Comparison of ENCODE assay signal across 23 cellular contexts in the genomic region with DNA sequence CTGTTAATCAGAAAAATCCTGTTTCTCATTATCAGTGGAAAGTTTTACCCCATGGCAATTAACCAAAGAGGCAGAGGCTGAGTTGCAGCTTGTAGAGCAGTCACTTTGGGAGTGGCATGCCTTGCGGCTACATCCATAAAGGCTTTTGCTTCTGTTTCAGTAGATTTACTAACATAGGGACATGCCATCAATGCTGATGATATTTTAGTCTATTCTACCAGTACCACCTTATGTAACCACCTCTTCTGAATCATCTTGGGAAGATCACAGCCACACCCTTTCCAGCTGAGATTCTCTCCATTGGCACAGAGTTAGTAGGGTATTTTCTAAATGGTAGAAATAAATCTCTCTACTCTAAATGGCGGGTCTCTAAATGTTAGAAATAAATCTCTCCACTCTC. TPM values are rescaled to one million over a fixed set of nuclear protein-coding genes. Genes with fewer than 3 reads are reported as not detected.
DNase-seq lines count a peak whose midpoint lies in the region; ATAC-seq and TF ChIP-seq lines count a peak whose summit lies in the region.
"Had no signal": no experiment of that assay in that cellular context is flagged by ENCODE, and none has a peak within 500 bp of the region (broad histone marks: within the 10 kb centered on the region; RNA-seq: fewer than 3 reads in every experiment).

No MANE protein-coding gene starts in this region.

- H3K27ac Mint-ChIP-seq in activated CD4-positive, alpha-beta T cell treated with anti-CD3 and anti-CD28 coated beads for 36 hours, result no peak overlapping the region
- H3K27ac Mint-ChIP-seq: CD14-positive monocyte; CD8-positive, alpha-beta memory T cell; GM23338; H9 had no signal

- H3K4me3 Mint-ChIP-seq in activated CD4-positive, alpha-beta T cell treated with anti-CD3 and anti-CD28 coated beads for 36 hours, result no peak overlapping the region
- H3K4me3 Mint-ChIP-seq: CD14-positive monocyte; CD8-positive, alpha-beta memory T cell; GM23338; H9 had no signal

- no peaks in the 10 kb centered on the region for H3K27me3 Mint-ChIP-seq in activated CD4-positive, alpha-beta T cell treated with anti-CD3 and anti-CD28 coated beads for 36 hours
- H3K27me3 Mint-ChIP-seq: CD8-positive, alpha-beta memory T cell had no signal

- no peak for TF ChIP-seq CTCF in epithelial cell of esophagus (IDR thresholded peaks at IDR 0.05; ENCODE audit: insufficient read depth, low read depth, low read length, missing control alignments)

- peaks cover 18% of the 10 kb centered on the region for H3K9me3 Mint-ChIP-seq in activated CD4-positive, alpha-beta T cell treated with anti-CD3 and anti-CD28 coated beads for 36 hours (ENCODE audit: low read depth)

- DNase-seq in EH (ENCODE audit: low read depth), result peak; percentile 2
- DNase-seq in RPMI7951 (ENCODE audit: low read depth), result peak; percentile 28
- DNase-seq in epithelial cell of esophagus (ENCODE audit: low read depth), result peak; percentile 40
- no peak for DNase-seq in activated CD4-positive, alpha-beta T cell treated with anti-CD3 and anti-CD28 coated beads for 36 hours
- DNase-seq in NCI-H187 treated with DMSO at 0.1 percent for 48 hours (lab: John Stamatoyannopoulos, UW), result no peak
- DNase-seq in activated CD4-positive, alpha-beta T cell treated with anti-CD3 and anti-CD28 coated beads for 48 hours, result no peak
- DNase-seq in D341Med (ENCODE audit: low spot score), result no peak
- DNase-seq: BE2C; CD8-positive, alpha-beta memory T cell; DMS79 treated with DMSO at 0.1 percent for 48 hours; H9; KBM-7; MV-4-11; NCI-H1105; NCI-H1436 treated with DMSO at 0.1 percent for 48 hours; NCI-H1930; NCI-H446 treated with DMSO at 0.1 percent for 48 hours; NCI-H526; SHP77 had no signal

- intact Hi-C loops in activated CD4-positive, alpha-beta T cell treated with anti-CD3 and anti-CD28 coated beads for 36 hours (cut with DNase I, micrococcal nuclease), result no loop called here

- no peaks in the 10 kb centered on the region for H3K36me3 Mint-ChIP-seq in activated CD4-positive, alpha-beta T cell treated with anti-CD3 and anti-CD28 coated beads for 36 hours (ENCODE audit: low read depth)
- H3K36me3 Mint-ChIP-seq: CD14-positive monocyte; CD8-positive, alpha-beta memory T cell had no signal

- H3K4me1 Mint-ChIP-seq in activated CD4-positive, alpha-beta T cell treated with anti-CD3 and anti-CD28 coated beads for 36 hours, result no peaks in the 10 kb centered on the region
- H3K4me1 Mint-ChIP-seq: CD14-positive monocyte; CD8-positive, alpha-beta memory T cell; H9 had no signal

- ATAC-seq in activated CD4-positive, alpha-beta T cell treated with anti-CD3 and anti-CD28 coated beads for 36 hours, result no peak
- ATAC-seq: A549, GM23338 had no signal

- POLR2A ChIA-PET in activated CD4-positive, alpha-beta T cell treated with anti-CD3 and anti-CD28 coated beads for 36 hours (lab: Charles Lee), result no interaction called here

- CTCF ChIA-PET in activated CD4-positive, alpha-beta T cell treated with anti-CD3 and anti-CD28 coated beads for 36 hours (lab: Charles Lee), result no interaction called here

- H3K4me3 ChIP-seq in epithelial cell of esophagus (ENCODE audit: low read length), result no peak overlapping the region
- H3K4me3 ChIP-seq: A549, GM23338 had no signal

RNA-seq across cellular contexts. Expression of a gene that starts 37.5 kb away (rescaled TPM):
- total RNA-seq in RPMI7951 (2014; rRNA removed; shearing (Covaris generic)), result 32.6 and 39.8 TPM in 2 replicates
- total RNA-seq in activated CD4-positive, alpha-beta T cell treated with anti-CD3 and anti-CD28 coated beads for 36 hours, result not detected
- total RNA-seq: CD8-positive, alpha-beta memory T cell; SK-MEL-5 had no signal

Comparison
In these comparisons a context has a peak if more than half of its experiments do, and no peak if none do; other contexts are left out.
1. DNase-seq: peak in EH (single experiment), RPMI7951 (single experiment) and epithelial cell of esophagus (single experiment); none in activated CD4-positive, alpha-beta T cell treated with anti-CD3 and anti-CD28 coated beads for 36 hours (single experiment), NCI-H187 treated with DMSO at 0.1 percent for 48 hours (single experiment), activated CD4-positive, alpha-beta T cell treated with anti-CD3 and anti-CD28 coated beads for 48 hours (single experiment) and D341Med (single experiment).
2. RNA of a gene that starts 37.5 kb away (total RNA-seq): 32.6 to 39.8 TPM in RPMI7951; not detected in activated CD4-positive, alpha-beta T cell treated with anti-CD3 and anti-CD28 coated beads for 36 hours; every median in the first group is over 10 times any median in the second.